11 cellular contexts compared by ENCODE assay signal in the genomic region with DNA sequence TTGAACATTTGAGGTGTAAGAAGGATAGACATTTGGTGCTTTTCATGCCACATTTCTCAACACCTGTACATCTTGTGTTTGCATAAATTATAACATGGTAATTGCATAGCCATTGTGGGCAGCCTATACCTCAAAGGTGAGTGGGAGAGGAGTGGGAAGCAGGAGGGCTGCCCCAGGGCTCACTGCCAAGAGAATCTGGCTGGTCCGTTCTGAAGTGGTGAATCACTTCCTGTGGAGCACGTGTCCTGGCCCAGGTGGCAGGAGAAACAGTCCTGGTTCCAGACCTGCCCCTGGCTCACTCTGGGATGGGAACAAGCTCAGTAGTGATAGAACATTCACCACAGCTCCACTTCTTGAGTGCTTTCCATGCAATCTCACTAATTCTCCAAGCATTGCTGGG. TPM values are rescaled to one million over a fixed set of nuclear protein-coding genes. Genes with fewer than 3 reads are reported as not detected.
DNase-seq lines count a peak whose midpoint lies in the region; ATAC-seq lines count a peak whose summit lies in the region.
"Had no signal": no experiment of that assay in that cellular context is flagged by ENCODE, and none has a peak within 500 bp of the region (broad histone marks: within the 10 kb centered on the region; RNA-seq: fewer than 3 reads in every experiment).

No MANE protein-coding gene starts in this region.

- H3K4me1 Mint-ChIP-seq in stimulated activated naive CD8-positive, alpha-beta T cell treated with anti-CD3 and anti-CD28 coated beads, Interleukin-15, amount 100 ng/mL, for 72 hours: no peaks in the 10 kb centered on the region

- H3K4me3 Mint-ChIP-seq in stimulated activated naive CD8-positive, alpha-beta T cell treated with anti-CD3 and anti-CD28 coated beads, Interleukin-15, amount 100 ng/mL, for 72 hours: no peak overlapping the region

- peak; percentile 10 for ATAC-seq in stimulated activated naive CD8-positive, alpha-beta T cell treated with anti-CD3 and anti-CD28 coated beads, Interleukin-15, Interleukin-2, amounts not matched to agents 100 U/mL and 50 U/mL, for 24 hours
- ATAC-seq in stimulated activated naive CD8-positive, alpha-beta T cell treated with anti-CD3 and anti-CD28 coated beads, Interleukin-15, amount 100 ng/mL, for 72 hours: no peak
- ATAC-seq in HG02973 (IDR thresholded peaks at IDR 0.05; ENCODE audit: unreplicated experiment) (no peak), HG03565 (IDR thresholded peaks at IDR 0.05; ENCODE audit: unreplicated experiment) (no peak)
- ATAC-seq: heart right ventricle had no signal

- peak; percentile 14 for DNase-seq in stimulated activated naive CD8-positive, alpha-beta T cell treated with anti-CD3 and anti-CD28 coated beads, Interleukin-15, Interleukin-2, amounts not matched to agents 100 U/mL and 50 U/mL, for 24 hours
- DNase-seq in stimulated activated naive CD8-positive, alpha-beta T cell treated with anti-CD3 and anti-CD28 coated beads, Interleukin-15, amount 100 ng/mL, for 72 hours: no peak
- DNase-seq in NCI-H1105 (lab: John Stamatoyannopoulos, UW): peak; percentile 19
- peak; percentile 73 for DNase-seq in dermis blood vessel endothelial cell
- DNase-seq in NOMO-1 treated with dmso at 0.1 percent for 144 hours (lab: John Stamatoyannopoulos, UW; ENCODE audit: unreplicated experiment): no peak
- no peak for DNase-seq in NCI-H2171 treated with DMSO at 0.1 percent for 48 hours (lab: John Stamatoyannopoulos, UW)
- DNase-seq: cortex of kidney, heart right ventricle, OCI-M1 had no signal

- no peak overlapping the region for H3K27ac Mint-ChIP-seq in stimulated activated naive CD8-positive, alpha-beta T cell treated with anti-CD3 and anti-CD28 coated beads, Interleukin-15, amount 100 ng/mL, for 72 hours

- H3K27me3 Mint-ChIP-seq in stimulated activated naive CD8-positive, alpha-beta T cell treated with anti-CD3 and anti-CD28 coated beads, Interleukin-15, amount 100 ng/mL, for 72 hours: peaks cover 27% of the 10 kb centered on the region

- H3K9me3 Mint-ChIP-seq in stimulated activated naive CD8-positive, alpha-beta T cell treated with anti-CD3 and anti-CD28 coated beads, Interleukin-15, amount 100 ng/mL, for 72 hours: no peaks in the 10 kb centered on the region

RNA-seq across cellular contexts. Expression of a gene that starts 11.6 kb away (rescaled TPM):
- 0.14 and 0.17 TPM in 2 replicates for total RNA-seq in dermis blood vessel endothelial cell

RNA-seq across cellular contexts. Expression of a gene that starts 34.2 kb away (rescaled TPM):
- total RNA-seq in dermis blood vessel endothelial cell: 0.34 and 0.70 TPM in 2 replicates

Comparison
In these comparisons a context has a peak if more than half of its experiments do, and no peak if none do; other contexts are left out.
1. DNase-seq: peak in stimulated activated naive CD8-positive, alpha-beta T cell treated with anti-CD3 and anti-CD28 coated beads, Interleukin-15, Interleukin-2, amounts not matched to agents 100 U/mL and 50 U/mL, for 24 hours (single experiment), NCI-H1105 (single experiment) and dermis blood vessel endothelial cell (single experiment); none in stimulated activated naive CD8-positive, alpha-beta T cell treated with anti-CD3 and anti-CD28 coated beads, Interleukin-15, amount 100 ng/mL, for 72 hours (0 of 2), NOMO-1 treated with dmso at 0.1 percent for 144 hours (single experiment) and NCI-H2171 treated with DMSO at 0.1 percent for 48 hours (single experiment).